29 cellular contexts compared by ENCODE assay signal in genomic region chr7:84941291-84941690, GRCh38.
"Had no signal": no experiment of that assay in that cellular context is flagged by ENCODE, and none has a peak within 500 bp of the region (broad histone marks: within the 10 kb centered on the region; RNA-seq: fewer than 3 reads in every experiment).

No MANE protein-coding gene starts in this region.

- H3K27ac Mint-ChIP-seq: mesothelial cell of epicardium; natural killer cell treated with Interleukin-12 subunit alpha and Interleukin-12 subunit beta and Interleukin-15 and Interleukin-18, amount 100 ng/mL, for 72 hours; progenitor cell of endocrine pancreas; stimulated activated effector memory CD8-positive, alpha-beta T cell treated with anti-CD3 and anti-CD28 coated beads, Interleukin-12 subunit alpha, Interleukin-12 subunit beta, amount 100 ng/mL, for 72 hours had no signal

- H3K27me3 Mint-ChIP-seq: naive B cell; natural killer cell treated with Interleukin-12 subunit alpha and Interleukin-12 subunit beta and Interleukin-15 and Interleukin-18, amount 100 ng/mL, for 72 hours; progenitor cell of endocrine pancreas had no signal

- DNase-seq: dermis blood vessel endothelial cell; effector memory CD4-positive, alpha-beta T cell; foreskin melanocyte; glutamatergic neuron; heart right ventricle; hippocampal formation; left cardiac atrium; left lung; mesenchymal stem cell; mucosa of descending colon; naive B cell; stimulated activated CD4-positive, alpha-beta T cell treated with anti-CD3 and anti-CD28 coated beads, Interleukin-2, amount 100 ng/mL, for 24 hours; stimulated activated CD4-positive, alpha-beta T cell treated with anti-CD3 and anti-CD28 coated beads, Interleukin-4, amount 100 ng/mL, for 24 hours; stimulated activated naive CD4-positive, alpha-beta T cell treated with Interleukin-2 at 50 U/mL for 16 hours; stomach; thyroid gland; trophoblast cell had no signal

- H3K36me3 ChIP-seq: esophagus muscularis mucosa, heart right ventricle, left lung, right atrium auricular region, stomach, thyroid gland, vagina had no signal

- H3K27ac ChIP-seq: coronary artery, esophagus muscularis mucosa, heart right ventricle, left lung, parathyroid adenoma, right atrium auricular region, stomach, thyroid gland, vagina had no signal

- H3K4me3 Mint-ChIP-seq: mesothelial cell of epicardium; naive B cell; natural killer cell treated with Interleukin-12 subunit alpha and Interleukin-12 subunit beta and Interleukin-15 and Interleukin-18, amount 100 ng/mL, for 72 hours; neural crest cell; stimulated activated effector memory CD8-positive, alpha-beta T cell treated with anti-CD3 and anti-CD28 coated beads, Interleukin-12 subunit alpha, Interleukin-12 subunit beta, amount 100 ng/mL, for 72 hours had no signal

- ATAC-seq: heart right ventricle; left cardiac atrium; left lung; mucosa of descending colon; natural killer cell treated with Interleukin-12 subunit alpha and Interleukin-12 subunit beta and Interleukin-15 and Interleukin-18, amount 100 ng/mL, for 72 hours; sciatic nerve; stimulated activated effector memory CD8-positive, alpha-beta T cell treated with anti-CD3 and anti-CD28 coated beads, Interleukin-12 subunit alpha, Interleukin-12 subunit beta, amount 100 ng/mL, for 72 hours had no signal

- H3K4me3 ChIP-seq: coronary artery, esophagus muscularis mucosa, heart right ventricle, left lung, mucosa of descending colon, right atrium auricular region, smooth muscle cell, stomach, thyroid gland, vagina had no signal

- H3K9me3 ChIP-seq: esophagus muscularis mucosa, mucosa of descending colon, right atrium auricular region, thyroid gland, vagina had no signal

- H3K27me3 ChIP-seq: esophagus muscularis mucosa, heart right ventricle, left lung, right atrium auricular region, stomach, thyroid gland, vagina had no signal

- H3K36me3 Mint-ChIP-seq: naive B cell; stimulated activated effector memory CD8-positive, alpha-beta T cell treated with anti-CD3 and anti-CD28 coated beads, Interleukin-12 subunit alpha, Interleukin-12 subunit beta, amount 100 ng/mL, for 72 hours had no signal

- H3K4me1 Mint-ChIP-seq: mesothelial cell of epicardium; naive B cell; neural crest cell; stimulated activated effector memory CD8-positive, alpha-beta T cell treated with anti-CD3 and anti-CD28 coated beads, Interleukin-12 subunit alpha, Interleukin-12 subunit beta, amount 100 ng/mL, for 72 hours had no signal

- H3K4me1 ChIP-seq: heart right ventricle, left lung, parathyroid adenoma, right atrium auricular region, thyroid gland, vagina had no signal
